In genomic region chr16:57185446-57185944, GRCh38 we compare ENCODE assay signal across 2 cellular contexts.
TF ChIP-seq lines count a peak whose summit lies in the region.

No MANE protein-coding gene starts in this region.

TF ChIP-seq in HCT116, 20 proteins besides CTCF, POLR2A, EP300 and RAD21:
- TF ChIP-seq ZFX (IDR thresholded peaks at IDR 0.05) (peak; percentile 95), EGR1 (IDR thresholded peaks at IDR 0.05; ENCODE audit: low read depth) (no peak)
TF ChIP-seq in HCT116: peak in this region for 1.

TF ChIP-seq in K562, 482 proteins besides CTCF, POLR2A, EP300 and RAD21 (continues in another document):
- TF ChIP-seq HEY1 (CRISPR knock-in tag; IDR thresholded peaks at IDR 0.05; ENCODE audit: borderline replicate concordance) (no peak), GABPB1 (CRISPR knock-in tag; IDR thresholded peaks at IDR 0.05) (no peak), ZNF395 (CRISPR knock-in tag; IDR thresholded peaks at IDR 0.05) (0 out of 2 replicates have a peak, but pooled peaks have one; percentile 46), RB1 (IDR thresholded peaks at IDR 0.05; ENCODE audit: low read depth) (0 out of 2 replicates have a peak, but pooled peaks have one; percentile 19), CC2D1A (IDR thresholded peaks at IDR 0.05) (no peak), PREB (CRISPR knock-in tag; IDR thresholded peaks at IDR 0.05) (0 out of 2 replicates have a peak, but pooled peaks have one; percentile 29), E2F6 (IDR thresholded peaks at IDR 0.05; ENCODE audit: borderline replicate concordance in 1 of 2, extremely low read depth in 1 of 2, insufficient read depth in 1 of 2, insufficient read length in 1 of 2, low read depth in 1 of 2, low read length in 1 of 2, poor library complexity in 1 of 2, severe bottlenecking in 1 of 2) (peak in 1 of 2 experiments; percentile 17), ZNF511 (CRISPR knock-in tag; IDR thresholded peaks at IDR 0.05) (no peak), ZNF717 (CRISPR knock-in tag; IDR thresholded peaks at IDR 0.05) (no peak), NCOR1 (IDR thresholded peaks at IDR 0.05) (no peak), RBBP5 (IDR thresholded peaks at IDR 0.05; ENCODE audit: borderline replicate concordance, insufficient read depth, low read length, poor library complexity, severe bottlenecking) (peak; percentile 85), ATF2 (CRISPR knock-in tag; IDR thresholded peaks at IDR 0.05) (no peak), GATAD2A (IDR thresholded peaks at IDR 0.05) (no peak), PTTG1 (tag; IDR thresholded peaks at IDR 0.05; ENCODE audit: low read depth) (no peak), TOE1 (IDR thresholded peaks at IDR 0.05; ENCODE audit: borderline replicate concordance) (no peak), TOE1 (CRISPR knock-in tag; IDR thresholded peaks at IDR 0.05; ENCODE audit: borderline replicate concordance, low read depth) (no peak), CSDE1 (IDR thresholded peaks at IDR 0.05) (no peak), BACH1 (tag; IDR thresholded peaks at IDR 0.05) (no peak), E2F3 (CRISPR knock-in tag; IDR thresholded peaks at IDR 0.05) (no peak), NUFIP1 (IDR thresholded peaks at IDR 0.05; ENCODE audit: partially characterized antibody) (no peak), HLTF (IDR thresholded peaks at IDR 0.05) (no peak), SAP30 (IDR thresholded peaks at IDR 0.05; ENCODE audit: borderline replicate concordance, insufficient read depth, low read depth, low read length, poor library complexity, severe bottlenecking) (peak; percentile 78), SIX5 (IDR thresholded peaks at IDR 0.05; ENCODE audit: borderline replicate concordance in 1 of 2, insufficient read depth in 1 of 2, low read depth in 1 of 2, low read length in 2 of 2) (no peak), ZNF212 (CRISPR knock-in tag; IDR thresholded peaks at IDR 0.05) (no peak), CAMTA2 (CRISPR knock-in tag; conservative IDR thresholded peaks at IDR 0.05) (no peak), ZNF79 (CRISPR knock-in tag; IDR thresholded peaks at IDR 0.05; ENCODE audit: low read depth) (no peak), ZNF830 (CRISPR knock-in tag; IDR thresholded peaks at IDR 0.05) (no peak), HDGF (IDR thresholded peaks at IDR 0.05) (no peak), ZFP91 (CRISPR knock-in tag; IDR thresholded peaks at IDR 0.05) (no peak), LARP7 (IDR thresholded peaks at IDR 0.05) (peak; percentile 63; the same call in 1 of the 2 replicates), ZNF121 (CRISPR knock-in tag; conservative IDR thresholded peaks at IDR 0.05) (no peak), CUX1 (CRISPR knock-in tag; IDR thresholded peaks at IDR 0.05) (no peak), THAP7 (CRISPR knock-in tag; IDR thresholded peaks at IDR 0.05) (no peak), TAL1 (IDR thresholded peaks at IDR 0.05) (no peak; the same call in 1 of the 2 replicates), ARID4B (CRISPR knock-in tag; IDR thresholded peaks at IDR 0.05) (no peak), SMARCA5 (IDR thresholded peaks at IDR 0.05) (no peak), PURB (CRISPR knock-in tag; IDR thresholded peaks at IDR 0.05; ENCODE audit: low read depth) (no peak), EGR1 (conservative IDR thresholded peaks at IDR 0.05) (no peak), NCOA2 (IDR thresholded peaks at IDR 0.05; ENCODE audit: partially characterized antibody in 2 of 2) (no peak), ZNF445 (CRISPR knock-in tag; IDR thresholded peaks at IDR 0.05; ENCODE audit: low read depth) (no peak), ZNF444 (CRISPR knock-in tag; IDR thresholded peaks at IDR 0.05) (no peak), GATAD2B (IDR thresholded peaks at IDR 0.05; ENCODE audit: borderline replicate concordance) (no peak), CBFB (CRISPR knock-in tag; IDR thresholded peaks at IDR 0.05) (no peak), PHF20 (IDR thresholded peaks at IDR 0.05; ENCODE audit: partially characterized antibody) (peak; percentile 94), TAF1 (IDR thresholded peaks at IDR 0.05; ENCODE audit: control insufficient read depth, extremely low read depth, insufficient read depth, low read length, severe bottlenecking) (peak; percentile 50), NR1H2 (CRISPR knock-in tag; IDR thresholded peaks at IDR 0.05) (no peak), ZNF324 (CRISPR knock-in tag; IDR thresholded peaks at IDR 0.05) (no peak), TRIM25 (IDR thresholded peaks at IDR 0.05; ENCODE audit: borderline replicate concordance) (no peak)
